Comparison of ENCODE assay signal across 21 cellular contexts in genomic region chr7:116854132-116854531, GRCh38. TPM values are rescaled to one million over a fixed set of nuclear protein-coding genes. Genes with fewer than 3 reads are reported as not detected.
DNase-seq lines count a peak whose midpoint lies in the region; ATAC-seq, FAIRE-seq and TF ChIP-seq lines count a peak whose summit lies in the region.
"Had no signal": no experiment of that assay in that cellular context is flagged by ENCODE, and none has a peak within 500 bp of the region (broad histone marks: within the 10 kb centered on the region; RNA-seq: fewer than 3 reads in every experiment).

No MANE protein-coding gene starts in this region.

- TF ChIP-seq EP300 in H1 (IDR thresholded peaks at IDR 0.05; ENCODE audit: borderline replicate concordance in 1 of 2, low read depth in 2 of 2, low read length in 2 of 2) (no peak), tibial nerve (IDR thresholded peaks at IDR 0.05) (no peak)

- H2AFZ ChIP-seq in IMR-90 (replicated peaks; ENCODE audit: low read length, poor library complexity) (no peak overlapping the region), H1 (ENCODE audit: low read length) (no peak overlapping the region)

- H3K36me3 Mint-ChIP-seq in activated CD8-positive, alpha-beta T cell treated with anti-CD3 and anti-CD28 coated beads, Interleukin-2, amount 10 ng/mL, durations not matched to agents 7 days and 5 days (ENCODE audit: low read depth): no peaks in the 10 kb centered on the region
- H3K36me3 Mint-ChIP-seq in activated CD8-positive, alpha-beta T cell treated with anti-CD3 and anti-CD28 coated beads for 36 hours (ENCODE audit: low read depth): no peaks in the 10 kb centered on the region
- H3K36me3 Mint-ChIP-seq in CD4-positive, CD25-positive, alpha-beta regulatory T cell: no peaks in the 10 kb centered on the region
- no peaks in the 10 kb centered on the region for H3K36me3 Mint-ChIP-seq in type B pancreatic cell
- H3K36me3 Mint-ChIP-seq: CD8-positive, alpha-beta memory T cell had no signal

- peaks cover 4% of the 10 kb centered on the region for H3K4me1 Mint-ChIP-seq in activated CD8-positive, alpha-beta T cell treated with anti-CD3 and anti-CD28 coated beads, Interleukin-2, amount 10 ng/mL, durations not matched to agents 7 days and 5 days (ENCODE audit: low read depth)
- no peaks in the 10 kb centered on the region for H3K4me1 Mint-ChIP-seq in activated CD8-positive, alpha-beta T cell treated with anti-CD3 and anti-CD28 coated beads for 36 hours (ENCODE audit: low read depth)
- H3K4me1 Mint-ChIP-seq in CD4-positive, CD25-positive, alpha-beta regulatory T cell: peaks cover 3 to 9% (median 7%) of the 10 kb centered on the region in 4 donors
- peaks cover 13% of the 10 kb centered on the region for H3K4me1 Mint-ChIP-seq in type B pancreatic cell (ENCODE audit: unreplicated experiment)
- H3K4me1 Mint-ChIP-seq: B cell had no signal

- no peaks in the 10 kb centered on the region for H3K9me1 ChIP-seq in IMR-90 (ENCODE audit: insufficient read depth, low read length)

- H2AK5ac ChIP-seq in IMR-90 (ENCODE audit: low read depth, low read length): no peak overlapping the region
- H2AK5ac ChIP-seq in H1 (ENCODE audit: low read depth, low read length): no peak overlapping the region

- dilution Hi-C loops in IMR-90 (cut with HindIII; ENCODE audit: low sequenced_read_pairs, unreplicated experiment): no loop called here

- H3K79me1 ChIP-seq in IMR-90 (ENCODE audit: low read depth in 1 of 2, low read length in 2 of 2) (no peaks in the 10 kb centered on the region), H1 (ENCODE audit: low read depth, low read length) (no peaks in the 10 kb centered on the region)

- H2BK12ac ChIP-seq in H1 (ENCODE audit: low read depth, low read length): peak overlapping the region; percentile 4; the same call in 1 of the 2 replicates

- no peaks in the 10 kb centered on the region for H3K79me2 ChIP-seq in H1 (ENCODE audit: control insufficient read depth in 1 of 2, insufficient read depth in 2 of 2, low read length in 2 of 2)

- H2BK15ac ChIP-seq in IMR-90 (ENCODE audit: low read depth, low read length) (no peak overlapping the region), H1 (ENCODE audit: low read length) (no peak overlapping the region)

- POLR2A ChIA-PET in activated CD8-positive, alpha-beta T cell treated with anti-CD3 and anti-CD28 coated beads, Interleukin-2, amount 10 ng/mL, durations not matched to agents 7 days and 5 days (lab: Charles Lee): no interaction called here
- POLR2A ChIA-PET in activated CD8-positive, alpha-beta T cell treated with anti-CD3 and anti-CD28 coated beads for 36 hours (lab: Charles Lee): no interaction called here
- POLR2A ChIA-PET in IMR-90 (lab: Charles Lee; ENCODE audit: unreplicated experiment) (no interaction called here), H1 (lab: Charles Lee; ENCODE audit: partially characterized antibody) (interaction anchor here (0.6 kb wide), 1 partner anchor 1340 kb away, joined by 3 read pairs; no protein-coding TSS in a partner anchor)

- H2BK5ac ChIP-seq in IMR-90 (ENCODE audit: low read depth, low read length, poor library complexity, severe bottlenecking): no peak overlapping the region
- H2BK5ac ChIP-seq in H1 (ENCODE audit: low read depth, low read length): no peak overlapping the region

- peaks cover 26% of the 10 kb centered on the region for H3K27me3 Mint-ChIP-seq in activated CD8-positive, alpha-beta T cell treated with anti-CD3 and anti-CD28 coated beads, Interleukin-2, amount 10 ng/mL, durations not matched to agents 7 days and 5 days (ENCODE audit: low read depth)
- H3K27me3 Mint-ChIP-seq in activated CD8-positive, alpha-beta T cell treated with anti-CD3 and anti-CD28 coated beads for 36 hours: peaks cover 19% of the 10 kb centered on the region
- peaks cover 51% of the 10 kb centered on the region for H3K27me3 Mint-ChIP-seq in CD4-positive, CD25-positive, alpha-beta regulatory T cell
- peaks cover 3% of the 10 kb centered on the region for H3K27me3 Mint-ChIP-seq in type B pancreatic cell

- H4K8ac ChIP-seq in IMR-90 (ENCODE audit: low read depth in 2 of 2, low read length in 2 of 2) (no peak overlapping the region), H1 (ENCODE audit: extremely low read depth, insufficient read depth, low read length) (no peak overlapping the region)

- H3K27ac ChIP-seq in CD4-positive, CD25-positive, alpha-beta regulatory T cell (ENCODE audit: insufficient read depth, low read length, poor library complexity, severe bottlenecking): no peak overlapping the region
- H3K27ac ChIP-seq in IMR-90 (ENCODE audit: insufficient read depth, low read length): no peak overlapping the region
- H3K27ac ChIP-seq in H1 (ENCODE audit: low read depth, low read length): no peak overlapping the region
- no peak overlapping the region for H3K27ac ChIP-seq in lower lobe of right lung
- no peak overlapping the region for H3K27ac ChIP-seq in tibial nerve
- H3K27ac ChIP-seq: 22Rv1, BLaER1, C4-2B had no signal

- no TSS peak for BruUV-seq in IMR-90 (replicated peaks; lab: Mats Ljungman, UMichigan)

- no peak for TF ChIP-seq CTCF in activated CD8-positive, alpha-beta T cell treated with anti-CD3 and anti-CD28 coated beads for 36 hours (IDR thresholded peaks at IDR 0.05)
- TF ChIP-seq CTCF in IMR-90 (conservative IDR thresholded peaks at IDR 0.05; ENCODE audit: low read depth, low read length): no peak
- no peak for TF ChIP-seq CTCF in H1 (IDR thresholded peaks at IDR 0.05; ENCODE audit: control extremely low read depth in 1 of 3, insufficient read depth in 1 of 3, low read depth in 1 of 3, low read length in 3 of 3)
- TF ChIP-seq CTCF in lower lobe of right lung (IDR thresholded peaks at IDR 0.05): no peak
- TF ChIP-seq CTCF in type B pancreatic cell (conservative IDR thresholded peaks at IDR 0.05): no peak
- TF ChIP-seq CTCF in tibial nerve (IDR thresholded peaks at IDR 0.05): no peak

- no peaks in the 10 kb centered on the region for H3K4me1 ChIP-seq in CD4-positive, CD25-positive, alpha-beta regulatory T cell (ENCODE audit: control insufficient read depth, insufficient read depth, low read length, poor library complexity, severe bottlenecking)
- H3K4me1 ChIP-seq in IMR-90 (ENCODE audit: control insufficient read depth, insufficient read depth, low read length): peaks cover 3% of the 10 kb centered on the region; the same call in 1 of the 2 replicates
- H3K4me1 ChIP-seq in H1 (replicated peaks in 1 of 4; ENCODE audit: control insufficient read depth in 3 of 4, insufficient read depth in 4 of 4, low read length in 3 of 4): peaks cover 0 to 15% (median 9%) of the 10 kb centered on the region in 4 experiments; a peak in 5 of 7 replicates
- no peaks in the 10 kb centered on the region for H3K4me1 ChIP-seq in lower lobe of right lung
- H3K4me1 ChIP-seq in tibial nerve: no peaks in the 10 kb centered on the region
- H3K4me1 ChIP-seq: BLaER1 had no signal

- peaks cover 10% of the 10 kb centered on the region for H3K27me3 ChIP-seq in CD4-positive, CD25-positive, alpha-beta regulatory T cell (ENCODE audit: control insufficient read depth, insufficient read depth, low read length)
- peaks cover 6% of the 10 kb centered on the region for H3K27me3 ChIP-seq in IMR-90 (ENCODE audit: control insufficient read depth, insufficient read depth, low read length)
- no peaks in the 10 kb centered on the region for H3K27me3 ChIP-seq in H1 (replicated peaks in 1 of 4; ENCODE audit: control insufficient read depth in 3 of 4, extremely low read depth in 1 of 4, insufficient read depth in 3 of 4, low read length in 3 of 4)
- H3K27me3 ChIP-seq in lower lobe of right lung (ENCODE audit: low read depth): no peaks in the 10 kb centered on the region
- no peaks in the 10 kb centered on the region for H3K27me3 ChIP-seq in tibial nerve
- H3K27me3 ChIP-seq: BLaER1 had no signal

- H3K4me3 Mint-ChIP-seq in activated CD8-positive, alpha-beta T cell treated with anti-CD3 and anti-CD28 coated beads, Interleukin-2, amount 10 ng/mL, durations not matched to agents 7 days and 5 days: no peak overlapping the region
- H3K4me3 Mint-ChIP-seq in activated CD8-positive, alpha-beta T cell treated with anti-CD3 and anti-CD28 coated beads for 36 hours: no peak overlapping the region
- H3K4me3 Mint-ChIP-seq in CD4-positive, CD25-positive, alpha-beta regulatory T cell: no peak overlapping the region
- H3K4me3 Mint-ChIP-seq in type B pancreatic cell: no peak overlapping the region
- H3K4me3 Mint-ChIP-seq: B cell; CD4-positive, alpha-beta T cell; CD8-positive, alpha-beta memory T cell; H9 had no signal

- no peak overlapping the region for H3K27ac Mint-ChIP-seq in activated CD8-positive, alpha-beta T cell treated with anti-CD3 and anti-CD28 coated beads, Interleukin-2, amount 10 ng/mL, durations not matched to agents 7 days and 5 days
- no peak overlapping the region for H3K27ac Mint-ChIP-seq in activated CD8-positive, alpha-beta T cell treated with anti-CD3 and anti-CD28 coated beads for 36 hours
- no peak overlapping the region for H3K27ac Mint-ChIP-seq in CD4-positive, CD25-positive, alpha-beta regulatory T cell
- H3K27ac Mint-ChIP-seq in type B pancreatic cell: no peak overlapping the region
- H3K27ac Mint-ChIP-seq: B cell; CD4-positive, alpha-beta T cell; H9 had no signal

- no peaks in the 10 kb centered on the region for H3K9me3 Mint-ChIP-seq in activated CD8-positive, alpha-beta T cell treated with anti-CD3 and anti-CD28 coated beads, Interleukin-2, amount 10 ng/mL, durations not matched to agents 7 days and 5 days (ENCODE audit: insufficient read depth)
- no peaks in the 10 kb centered on the region for H3K9me3 Mint-ChIP-seq in activated CD8-positive, alpha-beta T cell treated with anti-CD3 and anti-CD28 coated beads for 36 hours
- H3K9me3 Mint-ChIP-seq in CD4-positive, CD25-positive, alpha-beta regulatory T cell: peaks cover 0 to 5% (median 0%) of the 10 kb centered on the region in 7 donors
- H3K9me3 Mint-ChIP-seq in type B pancreatic cell: peaks cover 4% of the 10 kb centered on the region
- H3K9me3 Mint-ChIP-seq: CD4-positive, alpha-beta T cell; CD8-positive, alpha-beta memory T cell had no signal

- no peak overlapping the region for H3K4me3 ChIP-seq in CD4-positive, CD25-positive, alpha-beta regulatory T cell (ENCODE audit: low read depth, low read length)
- H3K4me3 ChIP-seq in IMR-90 (ENCODE audit: insufficient read depth, low read depth, low read length) (no peak overlapping the region), H1 (ENCODE audit: extremely low read depth in 1 of 4, insufficient read depth in 2 of 4, low read depth in 3 of 4, low read length in 4 of 4) (no peak overlapping the region), lower lobe of right lung (no peak overlapping the region), tibial nerve (no peak overlapping the region)
- H3K4me3 ChIP-seq: BLaER1 had no signal

- CTCF ChIA-PET in activated CD8-positive, alpha-beta T cell treated with anti-CD3 and anti-CD28 coated beads, Interleukin-2, amount 10 ng/mL, durations not matched to agents 7 days and 5 days (lab: Charles Lee): interaction anchor here (0.6 kb wide), 1 partner anchor 74 kb away, joined by 3 read pairs; no protein-coding TSS in a partner anchor
- CTCF ChIA-PET in activated CD8-positive, alpha-beta T cell treated with anti-CD3 and anti-CD28 coated beads for 36 hours (lab: Charles Lee): no interaction called here
- CTCF ChIA-PET in IMR-90 (lab: Yijun Ruan, JAX) (no interaction called here), H1 (lab: Charles Lee; ENCODE audit: partially characterized antibody) (interaction anchor here (1.0 to 1.3 kb wide), 2 partner anchors 10 to 63 kb away, joined by 3 to 4 read pairs; no protein-coding TSS in a partner anchor)

- H2BK20ac ChIP-seq in IMR-90 (ENCODE audit: low read depth, low read length): no peak overlapping the region
- H2BK20ac ChIP-seq in H1 (ENCODE audit: low read length): no peak overlapping the region

- H3K36me3 ChIP-seq in CD4-positive, CD25-positive, alpha-beta regulatory T cell (ENCODE audit: control insufficient read depth, insufficient read depth, low read length): no peaks in the 10 kb centered on the region
- H3K36me3 ChIP-seq in IMR-90 (ENCODE audit: control insufficient read depth, insufficient read depth, low read length) (no peaks in the 10 kb centered on the region), H1 (ENCODE audit: control insufficient read depth in 2 of 4, insufficient read depth in 4 of 4, low read length in 3 of 4) (no peaks in the 10 kb centered on the region), lower lobe of right lung (no peaks in the 10 kb centered on the region), tibial nerve (no peaks in the 10 kb centered on the region)
- H3K36me3 ChIP-seq: BLaER1 had no signal

- H2BK120ac ChIP-seq in IMR-90 (ENCODE audit: low read depth, low read length): no peak overlapping the region
- H2BK120ac ChIP-seq in H1 (replicated peaks; ENCODE audit: low read depth, low read length): no peak overlapping the region

- H4K5ac ChIP-seq in IMR-90 (ENCODE audit: low read depth, low read length): no peak overlapping the region
- no peak overlapping the region for H4K5ac ChIP-seq in H1 (ENCODE audit: insufficient read length, low read depth, low read length)

- H4K91ac ChIP-seq in IMR-90 (ENCODE audit: insufficient read depth, low read depth, low read length): no peak overlapping the region
- H4K91ac ChIP-seq in H1 (replicated peaks; ENCODE audit: insufficient read length, low read length): no peak overlapping the region

- H3K4me2 ChIP-seq in IMR-90 (ENCODE audit: low read depth, low read length): no peak overlapping the region
- no peak overlapping the region for H3K4me2 ChIP-seq in H1 (ENCODE audit: insufficient read depth in 1 of 2, low read depth in 2 of 2, low read length in 2 of 2)
- H3K4me2 ChIP-seq: BLaER1 had no signal

- whole genome bisulfite sequencing in IMR-90 (ENCODE audit: extremely low coverage in 2 of 2, insufficient read length in 1 of 2), 2 experiments: no CpG with 5 or more reads among the region's 1 CpG
- 100% methylated on average over 1 of the region's 1 CpG; no CpG with 5 or more reads in 1 of the 2 experiments for WGBS in H1 (ENCODE audit: extremely low coverage in 1 of 2, insufficient coverage in 1 of 2, insufficient read length in 1 of 2, insufficient replicate concordance in 2 of 2, low coverage in 1 of 2, low lambda C conversion rate in 2 of 2, missing lambda C conversion rate in 1 of 2), 2 experiments
- 96 to 100% methylated on average over 1 of the region's 1 CpG for WGBS in tibial nerve, 2 donors

- H3K9ac ChIP-seq in IMR-90 (ENCODE audit: low read depth, low read length) (no peak overlapping the region), H1 (replicated peaks in 1 of 4; ENCODE audit: extremely low read depth in 1 of 4, low read depth in 3 of 4, low read length in 3 of 4) (no peak overlapping the region)
- H3K9ac ChIP-seq: BLaER1 had no signal

- peak; percentile 23 for ATAC-seq in activated CD8-positive, alpha-beta T cell treated with anti-CD3 and anti-CD28 coated beads, Interleukin-2, amount 10 ng/mL, durations not matched to agents 7 days and 5 days
- no peak for ATAC-seq in activated CD8-positive, alpha-beta T cell treated with anti-CD3 and anti-CD28 coated beads for 36 hours
- peak; percentile 44 to 52 for ATAC-seq in CD4-positive, CD25-positive, alpha-beta regulatory T cell (ENCODE audit: low read depth in 2 of 2)
- ATAC-seq in IMR-90 (ENCODE audit: low read depth) (no peak), lower lobe of right lung (no peak)
- ATAC-seq: HCT116 had no signal

- H3K56ac ChIP-seq in IMR-90 (ENCODE audit: extremely low read depth, insufficient read depth, low read length) (no peak overlapping the region), H1 (replicated peaks; ENCODE audit: insufficient read length, low read depth, low read length) (no peak overlapping the region)

- TF ChIP-seq RAD21 in IMR-90 (IDR thresholded peaks at IDR 0.05; ENCODE audit: low read length) (no peak), H1 (IDR thresholded peaks at IDR 0.05 in 1 of 2, conservative IDR thresholded peaks at IDR 0.05 in 1 of 2; ENCODE audit: low read depth in 2 of 2, low read length in 2 of 2) (no peak)

- no peak overlapping the region for H2AK9ac ChIP-seq in IMR-90 (replicated peaks; ENCODE audit: low read depth, low read length, poor library complexity)

- H3K4ac ChIP-seq in IMR-90 (ENCODE audit: low read depth, low read length) (no peak overlapping the region), H1 (replicated peaks; ENCODE audit: insufficient read length, low read depth, low read length) (no peak overlapping the region)

- in situ Hi-C loops in IMR-90 (cut with MboI; ENCODE audit: low sequenced_read_pairs): no loop called here

- no peak overlapping the region for H3K18ac ChIP-seq in IMR-90 (ENCODE audit: low read depth, low read length)
- H3K18ac ChIP-seq in H1 (ENCODE audit: extremely low read depth, low read length): no peak overlapping the region

- H3K14ac ChIP-seq in IMR-90 (replicated peaks; ENCODE audit: low read depth, low read length) (0 out of 2 replicates have a peak overlapping the region, but pooled peaks have one; percentile 21), H1 (ENCODE audit: insufficient read length) (no peak overlapping the region)

- no peaks in the 10 kb centered on the region for H4K20me1 ChIP-seq in IMR-90 (ENCODE audit: insufficient read depth, low read length)
- no peaks in the 10 kb centered on the region for H4K20me1 ChIP-seq in H1 (replicated peaks in 1 of 2; ENCODE audit: control insufficient read depth in 1 of 2, insufficient read depth in 2 of 2, low read length in 2 of 2)
- H4K20me1 ChIP-seq: BLaER1 had no signal

- no peaks in the 10 kb centered on the region for H3K9me3 ChIP-seq in CD4-positive, CD25-positive, alpha-beta regulatory T cell (ENCODE audit: control insufficient read depth in 2 of 2, low read length in 2 of 2)
- H3K9me3 ChIP-seq in IMR-90 (ENCODE audit: control insufficient read depth, insufficient read depth, low read length) (no peaks in the 10 kb centered on the region), H1 (ENCODE audit: insufficient read depth in 2 of 2, low read depth in 1 of 2, low read length in 1 of 2) (no peaks in the 10 kb centered on the region), lower lobe of right lung (no peaks in the 10 kb centered on the region), tibial nerve (no peaks in the 10 kb centered on the region)
- H3K9me3 ChIP-seq: BLaER1 had no signal

- TF ChIP-seq POLR2A in IMR-90 (IDR thresholded peaks at IDR 0.05; ENCODE audit: low read depth, low read length) (no peak), H1 (IDR thresholded peaks at IDR 0.05; ENCODE audit: control extremely low read depth in 1 of 2, low read depth in 2 of 2, low read length in 2 of 2) (no peak), tibial nerve (IDR thresholded peaks at IDR 0.05) (no peak)

- H3K23ac ChIP-seq in IMR-90 (ENCODE audit: low read depth, low read length) (no peak overlapping the region), H1 (ENCODE audit: insufficient read length) (no peak overlapping the region)

- FAIRE-seq in H1 (lab: Jason Lieb, UNC): no peak
- FAIRE-seq: D721Med, GM12891 had no signal

- intact Hi-C loops in activated CD8-positive, alpha-beta T cell treated with anti-CD3 and anti-CD28 coated beads for 36 hours (cut with micrococcal nuclease): no loop called here
- intact Hi-C loops in IMR-90 (cut with micrococcal nuclease): no loop called here
- intact Hi-C loops in lower lobe of right lung (cut with DNase I): no loop called here

- no peak for DNase-seq in activated CD8-positive, alpha-beta T cell treated with anti-CD3 and anti-CD28 coated beads, Interleukin-2, amount 10 ng/mL, durations not matched to agents 7 days and 5 days
- no peak for DNase-seq in activated CD8-positive, alpha-beta T cell treated with anti-CD3 and anti-CD28 coated beads for 36 hours
- DNase-seq in CD4-positive, CD25-positive, alpha-beta regulatory T cell: no peak
- DNase-seq in IMR-90 (no peak), H1 (ENCODE audit: low read depth in 1 of 2, low spot score in 2 of 2) (no peak), lower lobe of right lung (no peak), type B pancreatic cell (ENCODE audit: extremely low spot score, unreplicated experiment) (no peak), tibial nerve (ENCODE audit: low spot score in 2 of 2) (no peak)
- DNase-seq: CD4-positive, alpha-beta T cell; CD8-positive, alpha-beta memory T cell; DMS 273 treated with DMSO at 0.1 percent for 48 hours; DMS79; GF-D8; H9 had no signal

- H3K23me2 ChIP-seq in H1 (ENCODE audit: low read depth, low read length): no peaks in the 10 kb centered on the region

RNA-seq across cellular contexts. Expression of gene CAPZA2, which starts 8.3 kb away (rescaled TPM):
- 100 to 1,000 TPM; 144 to 154 TPM for total RNA-seq in activated CD8-positive, alpha-beta T cell treated with anti-CD3 and anti-CD28 coated beads, Interleukin-2, amount 10 ng/mL, durations not matched to agents 7 days and 5 days
- total RNA-seq in activated CD8-positive, alpha-beta T cell treated with anti-CD3 and anti-CD28 coated beads for 36 hours: 100 to 1,000 TPM; 122 to 133 TPM
- total RNA-seq in CD4-positive, CD25-positive, alpha-beta regulatory T cell: 118 TPM
- 100 to 1,000 TPM; 217 to 267 (median 230) TPM for polyA plus RNA-seq in CD4-positive, CD25-positive, alpha-beta regulatory T cell
- 133 and 229 TPM in 2 replicates for total RNA-seq in IMR-90 (2012; rRNA removed)
- polyA plus RNA-seq in IMR-90 (2012; rRNA removed): 50.7 and 66.6 TPM in 2 replicates
- polyA plus RNA-seq in IMR-90 (2012; cell fraction: cytosol; rRNA removed): 5.7 and 9.2 TPM in 2 replicates
- polyA plus RNA-seq in IMR-90 (2012; cell fraction: nucleus; rRNA removed; ENCODE audit: low replicate concordance): 1.9 and 22.8 TPM in 2 replicates
- 141 and 145 TPM in 2 replicates for total RNA-seq in H1 (2021; fragmentation: NEBNext Ultra II Directional; extraction: Animal tissue kit (Norgen Biotek cat#: 25700))
- 8.7 and 33.2 TPM in 2 replicates for polyA plus RNA-seq in H1 (2011; rRNA removed)
- 34.6 TPM for polyA plus RNA-seq in H1 (2011; cell fraction: cytosol; rRNA removed)
- 5.8 TPM for polyA plus RNA-seq in H1 (2011; cell fraction: nucleus; rRNA removed)
- polyA plus RNA-seq in H1 (2012, experiment 1 of 2): 50.2 to 123 TPM (median 60.7 TPM) in 4 replicates
- 28.7 TPM for polyA plus RNA-seq in H1 (2012, experiment 2 of 2)
- 43.8 TPM for polyA plus RNA-seq in H1 (2013, experiment 1 of 2)
- polyA plus RNA-seq in H1 (2013, experiment 2 of 2): 43.5 TPM
- polyA minus RNA-seq in H1 (2011; rRNA and poly(A)+ RNA removed): 27.6 and 46.3 TPM in 2 replicates
- polyA minus RNA-seq in H1 (2011; cell fraction: cytosol; rRNA and poly(A)+ RNA removed): 23.0 TPM
- 50.7 TPM for polyA minus RNA-seq in H1 (2011; cell fraction: nucleus; rRNA and poly(A)+ RNA removed)
- total RNA-seq in lower lobe of right lung: 261 TPM
- 167 and 182 TPM in 2 replicates for total RNA-seq in type B pancreatic cell (ENCODE audit: low replicate concordance)
- total RNA-seq in tibial nerve: 100 to 1,000 TPM in 2 of 4 donors, 10 to 100 TPM in 2; 55.5 to 127 (median 99.2) TPM

Comparison
In these comparisons a context has a peak if more than half of its experiments do, and no peak if none do; other contexts are left out.
1. ATAC-seq: peak in activated CD8-positive, alpha-beta T cell treated with anti-CD3 and anti-CD28 coated beads, Interleukin-2, amount 10 ng/mL, durations not matched to agents 7 days and 5 days (single experiment) and CD4-positive, CD25-positive, alpha-beta regulatory T cell (2 of 2); none in activated CD8-positive, alpha-beta T cell treated with anti-CD3 and anti-CD28 coated beads for 36 hours (single experiment), IMR-90 (single experiment) and lower lobe of right lung (0 of 2).
2. CTCF ChIA-PET loops: an anchor here in activated CD8-positive, alpha-beta T cell treated with anti-CD3 and anti-CD28 coated beads, Interleukin-2, amount 10 ng/mL, durations not matched to agents 7 days and 5 days (0.6 kb wide) and H1 (1.0 to 1.3 kb wide); none called in activated CD8-positive, alpha-beta T cell treated with anti-CD3 and anti-CD28 coated beads for 36 hours and IMR-90.